Comparison of ENCODE assay signal across 1 cellular context in genomic region chr3:30292192-30292893, GRCh38.
TF ChIP-seq lines count a peak whose summit lies in the region.

No MANE protein-coding gene starts in this region.

TF ChIP-seq in HepG2, 621 proteins besides CTCF, POLR2A, EP300 and RAD21 (continued from another document):
- TF ChIP-seq CSRNP1 (CRISPR knock-in tag; IDR thresholded peaks at IDR 0.05) (no peak), KAT2B (IDR thresholded peaks at IDR 0.05; ENCODE audit: borderline replicate concordance, low read depth, low read length) (no peak), IKZF4 (CRISPR knock-in tag; IDR thresholded peaks at IDR 0.05; ENCODE audit: borderline replicate concordance, low read depth, not compliant biosample characterization) (no peak), ZNF180 (CRISPR knock-in tag; IDR thresholded peaks at IDR 0.05; ENCODE audit: borderline replicate concordance, low read depth) (no peak), THAP11 (CRISPR knock-in tag; IDR thresholded peaks at IDR 0.05) (peak; percentile 57; the same call in 1 of the 2 replicates), ZNF337 (CRISPR knock-in tag; IDR thresholded peaks at IDR 0.05; ENCODE audit: borderline replicate concordance, low read depth) (no peak), CENPBD1 (CRISPR knock-in tag; IDR thresholded peaks at IDR 0.05; ENCODE audit: borderline replicate concordance, low read depth) (no peak)
